Comparison of ENCODE assay signal across 19 cellular contexts in the genomic region with DNA sequence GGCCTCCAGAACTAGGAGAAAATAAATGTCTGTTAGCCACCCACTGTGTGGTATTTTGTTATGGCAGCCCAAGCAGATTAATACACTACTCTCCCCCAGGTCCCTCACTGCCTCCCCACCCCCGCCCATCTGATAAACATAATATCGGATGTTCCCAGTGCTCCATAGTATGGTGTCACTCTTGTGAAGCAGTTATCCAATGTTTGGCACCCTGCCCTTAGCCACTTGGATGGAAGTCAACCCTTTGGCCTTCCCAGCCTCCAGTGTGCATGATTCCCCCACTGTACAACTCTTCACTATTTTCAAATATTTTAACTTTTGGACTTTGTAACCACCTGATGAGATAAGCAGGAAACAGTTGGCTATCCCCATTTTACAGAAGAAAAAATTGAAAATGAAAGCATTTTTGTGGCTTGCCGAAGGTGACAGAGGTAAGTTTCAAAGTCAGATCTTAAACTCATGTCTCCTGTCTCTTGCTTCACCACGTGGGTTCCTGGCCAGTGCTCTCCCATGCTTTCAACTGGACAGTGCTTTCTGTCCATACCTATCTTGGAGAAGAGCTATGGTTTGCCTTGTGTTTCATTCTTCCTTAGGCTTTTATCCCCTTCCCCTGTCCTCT. TPM values are rescaled to one million over a fixed set of nuclear protein-coding genes. Genes with fewer than 3 reads are reported as not detected.
DNase-seq lines count a peak whose midpoint lies in the region; ATAC-seq and TF ChIP-seq lines count a peak whose summit lies in the region.
"Had no signal": no experiment of that assay in that cellular context is flagged by ENCODE, and none has a peak within 500 bp of the region (broad histone marks: within the 10 kb centered on the region; RNA-seq: fewer than 3 reads in every experiment).

No MANE protein-coding gene starts in this region.

- H4K20me1 ChIP-seq in MM.1S (ENCODE audit: insufficient read depth, low read length), result no peaks in the 10 kb centered on the region

- no peak for DNase-seq in activated T-cell treated with anti-CD3 and anti-CD28 coated beads, Interleukin-2, amount 50 U/mL, for 72 hours
- DNase-seq in activated T-cell treated with anti-CD3 and anti-CD28 coated beads, Interleukin-2, amount 50 U/mL, for 4 hours, result no peak
- DNase-seq in MM.1S, result peak; percentile 70
- peak; percentile 43 for DNase-seq in fibroblast of mammary gland (ENCODE audit: low read depth)
- DNase-seq in stomach, result peak; percentile 17
- no peak for DNase-seq in NCI-H226
- DNase-seq: activated CD4-positive, alpha-beta T cell treated with anti-CD3 and anti-CD28 coated beads for 48 hours; activated T-cell treated with anti-CD3 and anti-CD28 coated beads, Interleukin-2, amount 50 U/mL, for 24 hours; Kasumi-1; left lung; NCI-H1417; NCI-H2171 treated with DMSO at 0.1 percent for 48 hours; NCI-H774 had no signal

- H3K27me3 ChIP-seq in MM.1S (replicated peaks; ENCODE audit: insufficient read depth, low read length) (no peaks in the 10 kb centered on the region), stomach (no peaks in the 10 kb centered on the region)
- H3K27me3 ChIP-seq: left lung had no signal

- H3K4me2 ChIP-seq in MM.1S (ENCODE audit: low read depth, low read length), result peak overlapping the region; percentile 53; the same call in 1 of the 2 replicates

- H3K9me3 Mint-ChIP-seq in activated T-cell treated with anti-CD3 and anti-CD28 coated beads, Interleukin-2, amount 50 U/mL, for 72 hours, result peaks cover 12 to 14% of the 10 kb centered on the region in 2 donors
- peaks cover 20% of the 10 kb centered on the region for H3K9me3 Mint-ChIP-seq in activated T-cell treated with anti-CD3 and anti-CD28 coated beads, Interleukin-2, amount 50 U/mL, for 4 hours

- H3K4me3 ChIP-seq in MM.1S (ENCODE audit: low read length) (no peak overlapping the region), fibroblast of mammary gland (ENCODE audit: control insufficient read depth, low read depth, low read length) (no peak overlapping the region), stomach (no peak overlapping the region)
- H3K4me3 ChIP-seq: left lung had no signal

- H3K27me3 Mint-ChIP-seq in activated T-cell treated with anti-CD3 and anti-CD28 coated beads, Interleukin-2, amount 50 U/mL, for 72 hours (ENCODE audit: low read depth), result no peaks in the 10 kb centered on the region
- no peaks in the 10 kb centered on the region for H3K27me3 Mint-ChIP-seq in activated T-cell treated with anti-CD3 and anti-CD28 coated beads, Interleukin-2, amount 50 U/mL, for 4 hours (ENCODE audit: low read depth)
- H3K27me3 Mint-ChIP-seq: activated T-cell treated with anti-CD3 and anti-CD28 coated beads, Interleukin-2, amount 50 U/mL, for 24 hours; stimulated activated naive CD8-positive, alpha-beta T cell treated with anti-CD3 and anti-CD28 coated beads, Interleukin-15, Interleukin-2, amounts not matched to agents 100 ng/mL and 50 ng/mL, for 24 hours; type B pancreatic cell had no signal

- H3K4me3 Mint-ChIP-seq in activated T-cell treated with anti-CD3 and anti-CD28 coated beads, Interleukin-2, amount 50 U/mL, for 72 hours, result peak overlapping the region in 1 of 2 donors; percentile 28
- H3K4me3 Mint-ChIP-seq in activated T-cell treated with anti-CD3 and anti-CD28 coated beads, Interleukin-2, amount 50 U/mL, for 4 hours, result no peak overlapping the region
- H3K4me3 Mint-ChIP-seq: activated T-cell treated with anti-CD3 and anti-CD28 coated beads, Interleukin-2, amount 50 U/mL, for 24 hours; stimulated activated naive CD8-positive, alpha-beta T cell treated with anti-CD3 and anti-CD28 coated beads, Interleukin-15, Interleukin-2, amounts not matched to agents 100 ng/mL and 50 ng/mL, for 24 hours; type B pancreatic cell had no signal

- H3K36me3 ChIP-seq in MM.1S (replicated peaks; ENCODE audit: insufficient read depth, low read length) (no peaks in the 10 kb centered on the region), stomach (no peaks in the 10 kb centered on the region)
- H3K36me3 ChIP-seq: left lung had no signal

- intact Hi-C loops in stomach (cut with DNase I; ENCODE audit: low total_unique reads), result no loop called here

- no peaks in the 10 kb centered on the region for H3K9me2 ChIP-seq in MM.1S (replicated peaks; ENCODE audit: insufficient read depth, low read length)

- peaks cover 45% of the 10 kb centered on the region for H3K4me1 ChIP-seq in MM.1S (ENCODE audit: low read length)
- H3K4me1 ChIP-seq in stomach, result peaks cover 0 to 10% (median 4%) of the 10 kb centered on the region in 4 donors
- H3K4me1 ChIP-seq: left lung had no signal

- TF ChIP-seq POLR2A in stomach (IDR thresholded peaks at IDR 0.05), result no peak

- H3K9ac ChIP-seq in MM.1S (ENCODE audit: low read length), result no peak overlapping the region

- H3F3A ChIP-seq in MM.1S (ENCODE audit: insufficient read depth, low read length), result no peaks in the 10 kb centered on the region; the same call in 1 of the 2 replicates

- no peak overlapping the region for H2AFZ ChIP-seq in MM.1S (ENCODE audit: low read length)

- peaks cover 7% of the 10 kb centered on the region for H3K4me1 Mint-ChIP-seq in activated T-cell treated with anti-CD3 and anti-CD28 coated beads, Interleukin-2, amount 50 U/mL, for 72 hours (ENCODE audit: low read depth)
- H3K4me1 Mint-ChIP-seq in activated T-cell treated with anti-CD3 and anti-CD28 coated beads, Interleukin-2, amount 50 U/mL, for 4 hours (ENCODE audit: low read depth), result peaks cover 23% of the 10 kb centered on the region

- peak overlapping the region; percentile 12; the same call in 1 of the 2 replicates for H3K27ac ChIP-seq in MM.1S (ENCODE audit: low read length)
- H3K27ac ChIP-seq in stomach, result no peak overlapping the region
- H3K27ac ChIP-seq: left lung had no signal

- H3K36me3 Mint-ChIP-seq in activated T-cell treated with anti-CD3 and anti-CD28 coated beads, Interleukin-2, amount 50 U/mL, for 72 hours (ENCODE audit: insufficient read depth in 2 of 2), result peaks cover 12 to 16% of the 10 kb centered on the region in 2 donors
- H3K36me3 Mint-ChIP-seq in activated T-cell treated with anti-CD3 and anti-CD28 coated beads, Interleukin-2, amount 50 U/mL, for 4 hours (ENCODE audit: insufficient read depth), result peaks cover 13% of the 10 kb centered on the region

- H3K27ac Mint-ChIP-seq in activated T-cell treated with anti-CD3 and anti-CD28 coated beads, Interleukin-2, amount 50 U/mL, for 72 hours, result peak overlapping the region; percentile 16
- H3K27ac Mint-ChIP-seq: activated T-cell treated with anti-CD3 and anti-CD28 coated beads, Interleukin-2, amount 50 U/mL, for 24 hours; stimulated activated naive CD8-positive, alpha-beta T cell treated with anti-CD3 and anti-CD28 coated beads, Interleukin-15, Interleukin-2, amounts not matched to agents 100 ng/mL and 50 ng/mL, for 24 hours; type B pancreatic cell had no signal

- ATAC-seq in activated T-cell treated with anti-CD3 and anti-CD28 coated beads, Interleukin-2, amount 50 U/mL, for 72 hours (replicated peaks in 1 of 2), result no peak
- ATAC-seq in activated T-cell treated with anti-CD3 and anti-CD28 coated beads, Interleukin-2, amount 50 U/mL, for 4 hours, result no peak
- ATAC-seq in GM18868 (IDR thresholded peaks at IDR 0.05; ENCODE audit: unreplicated experiment) (no peak), HG03280 (IDR thresholded peaks at IDR 0.05; ENCODE audit: unreplicated experiment) (no peak)
- ATAC-seq: left lung had no signal

- WGBS in stomach, 5 donors, result 63 to 84% (median 71%) methylated on average over 4 of the region's 4 CpGs

- TF ChIP-seq CTCF in MM.1S (IDR thresholded peaks at IDR 0.05; ENCODE audit: low read length) (no peak), fibroblast of mammary gland (conservative IDR thresholded peaks at IDR 0.05; ENCODE audit: control insufficient read depth, insufficient read depth, low read depth, low read length) (no peak), stomach (IDR thresholded peaks at IDR 0.05) (no peak)

- no peaks in the 10 kb centered on the region for H3K9me3 ChIP-seq in MM.1S (replicated peaks; ENCODE audit: insufficient read depth, low read length)
- H3K9me3 ChIP-seq in stomach, result peaks cover 5 to 15% (median 8%) of the 10 kb centered on the region in 4 donors

- no peak for TF ChIP-seq EP300 in stomach (IDR thresholded peaks at IDR 0.05)

- no peaks in the 10 kb centered on the region for H3K79me2 ChIP-seq in MM.1S (ENCODE audit: low read length)

RNA-seq across cellular contexts. Expression of a gene that starts 53.2 kb away (rescaled TPM):
- not detected for total RNA-seq in activated T-cell treated with anti-CD3 and anti-CD28 coated beads, Interleukin-2, amount 50 U/mL, for 72 hours
- total RNA-seq in activated T-cell treated with anti-CD3 and anti-CD28 coated beads, Interleukin-2, amount 50 U/mL, for 4 hours, result not detected
- not detected for total RNA-seq in stomach
- polyA plus RNA-seq in stomach, result not detected
- total RNA-seq: glomerular endothelial cell, left lung, mononuclear cell had no signal

Comparison
In these comparisons a context has a peak if more than half of its experiments do, and no peak if none do; other contexts are left out.
1. DNase-seq: peak in MM.1S (single experiment), fibroblast of mammary gland (single experiment) and stomach (single experiment); none in activated T-cell treated with anti-CD3 and anti-CD28 coated beads, Interleukin-2, amount 50 U/mL, for 72 hours (0 of 2), activated T-cell treated with anti-CD3 and anti-CD28 coated beads, Interleukin-2, amount 50 U/mL, for 4 hours (single experiment) and NCI-H226 (single experiment).